Comparison of ENCODE assay signal across 8 cellular contexts in genomic region chr6:87697581-87698552, GRCh38. TPM values are rescaled to one million over a fixed set of nuclear protein-coding genes. Genes with fewer than 3 reads are reported as not detected.
DNase-seq lines count a peak whose midpoint lies in the region; ATAC-seq and TF ChIP-seq lines count a peak whose summit lies in the region.

No MANE protein-coding gene starts in this region.

- peaks cover 2% of the 10 kb centered on the region for H3K36me3 ChIP-seq in skeletal muscle satellite cell (ENCODE audit: insufficient read depth, low read length)

- H3K27me3 ChIP-seq in HL-60 (ENCODE audit: insufficient read depth, poor library complexity, severe bottlenecking) = no peaks in the 10 kb centered on the region
- H3K27me3 ChIP-seq in skeletal muscle satellite cell (ENCODE audit: control insufficient read depth, insufficient read depth, low read length) = no peaks in the 10 kb centered on the region

- no peak for ATAC-seq in GM21390 (IDR thresholded peaks at IDR 0.05; ENCODE audit: unreplicated experiment)
- no peak for ATAC-seq in HG02973 (IDR thresholded peaks at IDR 0.05; ENCODE audit: unreplicated experiment)
- no peak for ATAC-seq in HG03565 (IDR thresholded peaks at IDR 0.05; ENCODE audit: unreplicated experiment)

- peak overlapping the region; percentile 96 for H3K9ac ChIP-seq in skeletal muscle satellite cell (ENCODE audit: low read depth, low read length)

- H3K4me1 ChIP-seq in skeletal muscle satellite cell (ENCODE audit: control insufficient read depth, insufficient read depth, low read length) = peaks cover 35% of the 10 kb centered on the region

- H3K4me3 ChIP-seq in HL-60 (replicated peaks; ENCODE audit: insufficient read depth, low read length) (peak overlapping the region; percentile 89), WI38 (ENCODE audit: low read depth, low read length) (peak overlapping the region; percentile 97), skeletal muscle satellite cell (ENCODE audit: low read length) (peak overlapping the region; percentile 83)

- peak overlapping the region; percentile 4; the same call in 1 of the 2 replicates for H3K27ac ChIP-seq in HL-60 (replicated peaks)

- TF ChIP-seq CTCF in HL-60 (IDR thresholded peaks at IDR 0.05; ENCODE audit: insufficient read depth, low read length) (no peak), WI38 (IDR thresholded peaks at IDR 0.05; ENCODE audit: low read depth, low read length) (no peak)

- H3K9me3 ChIP-seq in skeletal muscle satellite cell (replicated peaks; ENCODE audit: low read length) = no peaks in the 10 kb centered on the region

- peak overlapping the region; percentile 92 for H3K4me2 ChIP-seq in skeletal muscle satellite cell (ENCODE audit: low read length)

- DNase-seq in CD1c-positive myeloid dendritic cell (ENCODE audit: extremely low spot score) = peak; percentile 82
- DNase-seq in HL-60 (ENCODE audit: low read depth in 1 of 2, low spot score in 1 of 2) = peak in 1 of 2 experiments; percentile 42
- DNase-seq in globus pallidus (ENCODE audit: low spot score) = peak; percentile 76

RNA-seq across cellular contexts. Expression of gene AKIRIN2, which starts 4.2 kb away (rescaled TPM):
- total RNA-seq in skeletal muscle satellite cell (2012; rRNA removed) = 15.5 and 17.3 TPM in 2 replicates
